8 cellular contexts compared by ENCODE assay signal in genomic region chr16:8936421-8936820, GRCh38. TPM values are rescaled to one million over a fixed set of nuclear protein-coding genes. Genes with fewer than 3 reads are reported as not detected.
A peak's percentile ranks its signal among the peaks of the same experiment; 100 is the strongest.
DNase-seq lines count a peak whose midpoint lies in the region; ATAC-seq and TF ChIP-seq lines count a peak whose summit lies in the region.

No MANE protein-coding gene starts in this region.

- peaks cover 6% of the 10 kb centered on the region for H3K4me1 ChIP-seq in mesenchymal stem cell (ENCODE audit: control insufficient read depth, insufficient read depth, low read depth, low read length)

- H3K23ac ChIP-seq in mesenchymal stem cell (ENCODE audit: low read length in 2 of 2): no peak overlapping the region

- H3K4me2 ChIP-seq in mesenchymal stem cell (ENCODE audit: low read length, poor library complexity, severe bottlenecking): no peak overlapping the region

- no peak overlapping the region for H2BK15ac ChIP-seq in mesenchymal stem cell (ENCODE audit: low read depth, poor library complexity, severe bottlenecking)

- no peak overlapping the region for H3K18ac ChIP-seq in mesenchymal stem cell (ENCODE audit: low read depth in 1 of 2, low read length in 2 of 2)

- H2AFZ ChIP-seq in mesenchymal stem cell (ENCODE audit: low read depth, low read length): no peak overlapping the region

- ATAC-seq in GM21381 (IDR thresholded peaks at IDR 0.05; ENCODE audit: unreplicated experiment): peak; percentile 74

- no peak overlapping the region for H2BK120ac ChIP-seq in mesenchymal stem cell (ENCODE audit: low read depth, low read length)

- H2AK5ac ChIP-seq in mesenchymal stem cell (ENCODE audit: low read length, severe bottlenecking): no peak overlapping the region

- H4K8ac ChIP-seq in mesenchymal stem cell (ENCODE audit: low read length): no peak overlapping the region

- no peak overlapping the region for H2BK12ac ChIP-seq in mesenchymal stem cell (ENCODE audit: low read length in 2 of 2)

- in situ Hi-C loops in brain microvascular endothelial cell (cut with HindIII; ENCODE audit: low pct_ligation_motif_present, low sequenced_read_pairs): no loop called here

- H3K9me3 ChIP-seq in mesenchymal stem cell (ENCODE audit: control insufficient read depth, low read length): no peaks in the 10 kb centered on the region

- no peak overlapping the region for H3K4ac ChIP-seq in mesenchymal stem cell (ENCODE audit: low read depth in 1 of 2, low read length in 2 of 2)

- DNase-seq in EL: peak; percentile 44
- DNase-seq in HT-29 (ENCODE audit: low spot score): peak; percentile 51
- peak; percentile 65 for DNase-seq in brain microvascular endothelial cell
- DNase-seq in mesenchymal stem cell: peak; percentile 53
- DNase-seq in stimulated activated naive CD4-positive, alpha-beta T cell treated with Interleukin-2 at 50 U/mL for 16 hours (lab: John Stamatoyannopoulos, UW): peak; percentile 78
- no peak for DNase-seq in foreskin melanocyte

- peaks cover 1% of the 10 kb centered on the region for H3K79me1 ChIP-seq in mesenchymal stem cell (replicated peaks; ENCODE audit: low read length, poor library complexity, severe bottlenecking)

- H3K27me3 ChIP-seq in brain microvascular endothelial cell (replicated peaks) (no peaks in the 10 kb centered on the region), mesenchymal stem cell (ENCODE audit: control insufficient read depth in 1 of 2, insufficient read depth in 1 of 2, low read length in 2 of 2) (no peaks in the 10 kb centered on the region)

- no peak overlapping the region for H3K14ac ChIP-seq in mesenchymal stem cell (ENCODE audit: low read length in 2 of 2)

- no peaks in the 10 kb centered on the region for H3K36me3 ChIP-seq in brain microvascular endothelial cell (replicated peaks)
- no peaks in the 10 kb centered on the region for H3K36me3 ChIP-seq in mesenchymal stem cell (ENCODE audit: control insufficient read depth in 1 of 2, insufficient read depth in 2 of 2, low read depth in 1 of 2, low read length in 2 of 2)

- H4K91ac ChIP-seq in mesenchymal stem cell (ENCODE audit: low read length): no peak overlapping the region

- no peak overlapping the region for H3K27ac ChIP-seq in VCaP
- H3K27ac ChIP-seq in brain microvascular endothelial cell: no peak overlapping the region
- no peak overlapping the region for H3K27ac ChIP-seq in mesenchymal stem cell (ENCODE audit: low read length, poor library complexity, severe bottlenecking)

- H3K9ac ChIP-seq in mesenchymal stem cell (ENCODE audit: low read length): no peak overlapping the region

- TF ChIP-seq CTCF in VCaP (conservative IDR thresholded peaks at IDR 0.05): peak; percentile 74
- TF ChIP-seq CTCF in brain microvascular endothelial cell (IDR thresholded peaks at IDR 0.05; ENCODE audit: low read depth, low read length, missing control alignments): peak; percentile 85

- H2BK5ac ChIP-seq in mesenchymal stem cell (ENCODE audit: low read depth, low read length, poor library complexity, severe bottlenecking): no peak overlapping the region

- H3K4me3 ChIP-seq in brain microvascular endothelial cell (ENCODE audit: low read depth, low read length) (no peak overlapping the region), mesenchymal stem cell (ENCODE audit: insufficient read depth in 1 of 2, low read depth in 1 of 2, low read length in 2 of 2) (no peak overlapping the region)

RNA-seq across cellular contexts. Expression of gene USP7, which starts 27.3 kb away (rescaled TPM):
- total RNA-seq in HT-29 (2014; rRNA removed; shearing (Covaris generic)): 45.8 and 64.7 TPM in 2 replicates
- polyA plus RNA-seq in mesenchymal stem cell (2013, experiment 1 of 2): 42.3 TPM
- 42.5 TPM for polyA plus RNA-seq in mesenchymal stem cell (2013, experiment 2 of 2)

RNA-seq across cellular contexts. Expression of gene LITAFD, which starts 54.3 kb away (rescaled TPM):
- total RNA-seq in HT-29 (2014; rRNA removed; shearing (Covaris generic)): not detected in 2 replicates
- not detected for polyA plus RNA-seq in mesenchymal stem cell (2013, experiment 1 of 2)
- not detected for polyA plus RNA-seq in mesenchymal stem cell (2013, experiment 2 of 2)
